Comparison of ENCODE assay signal across 8 cellular contexts in genomic region chr6:157981395-157982296, GRCh38. TPM values are rescaled to one million over a fixed set of nuclear protein-coding genes. Genes with fewer than 3 reads are reported as not detected.
DNase-seq lines count a peak whose midpoint lies in the region; ATAC-seq and TF ChIP-seq lines count a peak whose summit lies in the region.

Gene SYNJ2 (plus strand): TSS chr6:157981863. CDS start chr6:157981962, 99 bp downstream.

- H3K27me3 ChIP-seq in liver (ENCODE audit: control insufficient read depth in 4 of 4, insufficient read depth in 4 of 4, low read length in 3 of 4), result no peaks in the 10 kb centered on the region

- peaks cover 9 to 38% (median 30%) of the 10 kb centered on the region in 4 donors for H3K4me1 ChIP-seq in liver (ENCODE audit: control insufficient read depth in 4 of 4, insufficient read depth in 4 of 4, low read length in 3 of 4)

- peak within 1 kb of the TSS; percentile 87 to 90 for H3K27ac ChIP-seq in liver (ENCODE audit: low read depth in 1 of 2, low read length in 2 of 2)

- DNase-seq in NCI-H524 (lab: John Stamatoyannopoulos, UW) (peak; percentile 39 to 61), NCI-H524 treated with DMSO at 0.1 percent for 48 hours (lab: John Stamatoyannopoulos, UW) (no peak), NCI-H2171 treated with DMSO at 0.1 percent for 48 hours (lab: John Stamatoyannopoulos, UW) (peak; percentile 36), dedifferentiated amniotic fluid mesenchymal stem cell (ENCODE audit: extremely low spot score) (peak; percentile 62)
- peak; percentile 85 for DNase-seq in activated CD4-positive, alpha-beta T cell treated with anti-CD3 and anti-CD28 coated beads for 48 hours
- peak; percentile 79 to 88 for DNase-seq in stimulated activated CD4-positive, alpha-beta T cell treated with anti-CD3 and anti-CD28 coated beads, Interleukin-4, amount 100 ng/mL, for 4 hours

- H3K4me3 ChIP-seq in liver (ENCODE audit: low read depth in 1 of 3, low read length in 3 of 3), result peak within 1 kb of the TSS; percentile 63 to 88 (median 81)

- TF ChIP-seq RAD21 in liver (IDR thresholded peaks at IDR 0.05), result peak in 1 of 2 donors; percentile 12

- peak; percentile 65 for ATAC-seq in HG02970 (IDR thresholded peaks at IDR 0.05; ENCODE audit: low FRiP score, unreplicated experiment)

- no peaks in the 10 kb centered on the region for H3K36me3 ChIP-seq in liver (ENCODE audit: control insufficient read depth in 4 of 4, insufficient read depth in 3 of 4, low read depth in 1 of 4, low read length in 3 of 4)

- WGBS in liver, result under 1% methylated on average over 108 of the region's 108 CpGs

- peak within 1 kb of the TSS; percentile 43 to 62 for H3K9ac ChIP-seq in liver (ENCODE audit: low read depth in 1 of 2, low read length in 2 of 2)

- no peaks in the 10 kb centered on the region for H3K9me3 ChIP-seq in liver (ENCODE audit: control insufficient read depth in 4 of 4, low read length in 3 of 4)

- peak; percentile 37 for TF ChIP-seq CTCF in liver (IDR thresholded peaks at IDR 0.05; ENCODE audit: low read depth, low read length, missing input control)

TF ChIP-seq in liver, 16 proteins besides CTCF, POLR2A, EP300 and RAD21:
- TF ChIP-seq YY1 (IDR thresholded peaks at IDR 0.05) (no peak), SP1 (IDR thresholded peaks at IDR 0.05) (no peak), RXRA (IDR thresholded peaks at IDR 0.05) (no peak), MAX (IDR thresholded peaks at IDR 0.05) (no peak), FOXA2 (IDR thresholded peaks at IDR 0.05) (no peak), JUND (IDR thresholded peaks at IDR 0.05) (no peak), EGR1 (IDR thresholded peaks at IDR 0.05; ENCODE audit: low read depth in 2 of 2) (no peak), ATF3 (IDR thresholded peaks at IDR 0.05) (no peak), ZBTB33 (IDR thresholded peaks at IDR 0.05) (no peak), GABPA (IDR thresholded peaks at IDR 0.05 in 1 of 2, conservative IDR thresholded peaks at IDR 0.05 in 1 of 2) (no peak), HNF4A (conservative IDR thresholded peaks at IDR 0.05) (no peak), HNF4G (IDR thresholded peaks at IDR 0.05) (no peak), NR2F2 (IDR thresholded peaks at IDR 0.05) (no peak), REST (IDR thresholded peaks at IDR 0.05) (no peak), TAF1 (conservative IDR thresholded peaks at IDR 0.05) (no peak), FOXA1 (IDR thresholded peaks at IDR 0.05) (no peak)

RNA-seq across cellular contexts. Expression of gene SYNJ2, which starts in this region (rescaled TPM):
- total RNA-seq in liver, result 1 to 10 TPM; 3.5 to 8.9 TPM
- 1 to 10 TPM; 2.4 to 3.0 TPM for polyA plus RNA-seq in liver
